ENCODE assay signal across 15 cellular contexts in genomic region chr14:54659365-54659764, GRCh38.
"Had no signal": no experiment of that assay in that cellular context is flagged by ENCODE, and none has a peak within 500 bp of the region (broad histone marks: within the 10 kb centered on the region; RNA-seq: fewer than 3 reads in every experiment).

No MANE protein-coding gene starts in this region.

- H3K27me3 ChIP-seq: ascending aorta, cardiac muscle cell, esophagus muscularis mucosa, sigmoid colon had no signal

- H3K9me3 ChIP-seq: ascending aorta, esophagus muscularis mucosa, sigmoid colon had no signal

- H3K4me3 ChIP-seq: ascending aorta, cardiac muscle cell, esophagus muscularis mucosa, sigmoid colon had no signal

- H3K4me1 Mint-ChIP-seq: activated naive CD8-positive, alpha-beta T cell treated with anti-CD3 and anti-CD28 coated beads, Interleukin-2, amount 50 U/mL, for 24 hours; activated T-helper 17 cell treated with anti-CD3 and anti-CD28 coated beads, Interleukin-2, amount 50 U/mL, for 72 hours had no signal

- ATAC-seq: activated naive CD8-positive, alpha-beta T cell treated with anti-CD3 and anti-CD28 coated beads, Interleukin-2, amount 50 U/mL, for 24 hours; activated T-helper 17 cell treated with anti-CD3 and anti-CD28 coated beads, Interleukin-2, amount 50 U/mL, for 72 hours had no signal

- H3K4me3 Mint-ChIP-seq: activated naive CD4-positive, alpha-beta T cell treated with anti-CD3 and anti-CD28 coated beads for 36 hours; activated naive CD8-positive, alpha-beta T cell treated with anti-CD3 and anti-CD28 coated beads, Interleukin-2, amount 50 U/mL, for 24 hours; activated T-helper 17 cell treated with anti-CD3 and anti-CD28 coated beads, Interleukin-2, amount 50 U/mL, for 72 hours; mesothelial cell of epicardium; neural crest cell had no signal

- H3K9me3 Mint-ChIP-seq: activated naive CD4-positive, alpha-beta T cell treated with anti-CD3 and anti-CD28 coated beads for 36 hours; activated naive CD8-positive, alpha-beta T cell treated with anti-CD3 and anti-CD28 coated beads, Interleukin-2, amount 50 U/mL, for 24 hours; activated T-helper 17 cell treated with anti-CD3 and anti-CD28 coated beads, Interleukin-2, amount 50 U/mL, for 72 hours; mesothelial cell of epicardium; neural crest cell had no signal

- H3K36me3 ChIP-seq: ascending aorta, cardiac muscle cell, esophagus muscularis mucosa, sigmoid colon had no signal

- H3K27ac ChIP-seq: cardiac muscle cell had no signal

- H3K27ac Mint-ChIP-seq: activated naive CD4-positive, alpha-beta T cell treated with anti-CD3 and anti-CD28 coated beads for 36 hours; activated naive CD8-positive, alpha-beta T cell treated with anti-CD3 and anti-CD28 coated beads, Interleukin-2, amount 50 U/mL, for 24 hours; activated T-helper 17 cell treated with anti-CD3 and anti-CD28 coated beads, Interleukin-2, amount 50 U/mL, for 72 hours; mesothelial cell of epicardium had no signal

- DNase-seq: activated CD4-positive, alpha-beta T cell treated with anti-CD3 and anti-CD28 coated beads, Interleukin-2, amount 50 U/mL, for 1 hour; activated naive CD4-positive, alpha-beta T cell treated with anti-CD3 and anti-CD28 coated beads for 36 hours; activated naive CD8-positive, alpha-beta T cell treated with anti-CD3 and anti-CD28 coated beads, Interleukin-2, amount 50 U/mL, for 24 hours; hippocampal formation; kidney glomerular epithelial cell; sigmoid colon; stimulated activated CD4-positive, alpha-beta T cell treated with anti-CD3 and anti-CD28 coated beads, Interleukin-1b, Interleukin-23, amount 100 ng/mL, for 48 hours; SW 1271; T-helper 9 cell had no signal
